16 cellular contexts compared by ENCODE assay signal in genomic region chr21:36753556-36753955, GRCh38. TPM values are rescaled to one million over a fixed set of nuclear protein-coding genes. Genes with fewer than 3 reads are reported as not detected.
DNase-seq lines count a peak whose midpoint lies in the region; ATAC-seq and TF ChIP-seq lines count a peak whose summit lies in the region.
"Had no signal": no experiment of that assay in that cellular context is flagged by ENCODE, and none has a peak within 500 bp of the region (broad histone marks: within the 10 kb centered on the region; RNA-seq: fewer than 3 reads in every experiment).

No MANE protein-coding gene starts in this region.

- no peaks in the 10 kb centered on the region for H3K79me2 ChIP-seq in ACC112 (ENCODE audit: control insufficient read depth, insufficient read depth, low read length, unreplicated experiment)

- no peak for TF ChIP-seq CTCF in mucosa of descending colon (IDR thresholded peaks at IDR 0.05)

- H3K4me1 ChIP-seq in ACC112 (ENCODE audit: control insufficient read depth, insufficient read depth, low read length, unreplicated experiment) (peaks cover 15% of the 10 kb centered on the region), mucosa of descending colon (ENCODE audit: low read depth) (no peaks in the 10 kb centered on the region)
- H3K4me1 ChIP-seq: body of pancreas, gastrocnemius medialis had no signal

- ATAC-seq in mucosa of descending colon (no peak), GM18909 (IDR thresholded peaks at IDR 0.05; ENCODE audit: poor library complexity, unreplicated experiment) (no peak)
- ATAC-seq: body of pancreas; gastrocnemius medialis; GM23338; stimulated activated effector memory CD8-positive, alpha-beta T cell treated with anti-CD3 and anti-CD28 coated beads, Interleukin-12 subunit alpha, Interleukin-12 subunit beta, amount 100 ng/mL, for 72 hours had no signal

- intact Hi-C loops in mucosa of descending colon (cut with DNase I, micrococcal nuclease): no loop called here

- H3K9me3 ChIP-seq in mucosa of descending colon: no peaks in the 10 kb centered on the region
- H3K9me3 ChIP-seq: body of pancreas, gastrocnemius medialis had no signal

- no peaks in the 10 kb centered on the region for H3K27me3 ChIP-seq in ACC112 (ENCODE audit: insufficient read depth, low read length)
- H3K27me3 ChIP-seq: body of pancreas, gastrocnemius medialis had no signal

- no peak overlapping the region for H2AFZ ChIP-seq in ACC112 (ENCODE audit: low read length, unreplicated experiment)
- H2AFZ ChIP-seq: GM23338 had no signal

- H3K4me3 ChIP-seq in ACC112 (ENCODE audit: low read depth, low read length): no peak overlapping the region
- H3K4me3 ChIP-seq in mucosa of descending colon: no peak overlapping the region
- H3K4me3 ChIP-seq: body of pancreas, gastrocnemius medialis, GM23338 had no signal

- H3K27ac ChIP-seq in ACC112 (ENCODE audit: low read depth, low read length): peak overlapping the region; percentile 35
- H3K27ac ChIP-seq: body of pancreas, gastrocnemius medialis had no signal

- H3K36me3 ChIP-seq in ACC112 (ENCODE audit: insufficient read depth, low read length) (no peaks in the 10 kb centered on the region), mucosa of descending colon (ENCODE audit: low read depth) (no peaks in the 10 kb centered on the region)
- H3K36me3 ChIP-seq: gastrocnemius medialis had no signal

- DNase-seq in HS-27A (ENCODE audit: low read depth) (peak; percentile 35), astrocyte of the hippocampus (ENCODE audit: low read depth, low spot score) (peak; percentile 68), kidney glomerular epithelial cell (lab: John Stamatoyannopoulos, UW) (peak; percentile 82), midbrain (lab: John Stamatoyannopoulos, UW) (no peak), mucosa of descending colon (no peak), NCI-H1417 treated with DMSO at 0.1 percent for 48 hours (lab: John Stamatoyannopoulos, UW) (no peak)
- DNase-seq: body of pancreas; effector CD4-positive, alpha-beta T cell; gastrocnemius medialis; NCI-H1105 treated with DMSO at 0.1 percent for 48 hours; retina; stimulated activated CD4-positive, alpha-beta T cell treated with anti-CD3 and anti-CD28 coated beads, Interleukin-4, amount 100 ng/mL, for 24 hours had no signal

RNA-seq across cellular contexts. Expression of gene SIM2, which starts 54.6 kb away (rescaled TPM):
- total RNA-seq in mucosa of descending colon: not detected

Comparison
In these comparisons a context has a peak if more than half of its experiments do, and no peak if none do; other contexts are left out.
1. DNase-seq: peak in HS-27A (single experiment), astrocyte of the hippocampus (single experiment) and kidney glomerular epithelial cell (single experiment); none in midbrain (single experiment), mucosa of descending colon (0 of 3) and NCI-H1417 treated with DMSO at 0.1 percent for 48 hours (single experiment).